8 cellular contexts compared by ENCODE assay signal in genomic region chr11:63531074-63531792, GRCh38. TPM values are rescaled to one million over a fixed set of nuclear protein-coding genes. Genes with fewer than 3 reads are reported as not detected.
DNase-seq lines count a peak whose midpoint lies in the region; ATAC-seq and TF ChIP-seq lines count a peak whose summit lies in the region.
"Not testable (repeated sequence)": the region's sequence is repeated elsewhere in the genome, so short reads cannot be mapped to it uniquely, and the experiment has no call there.

No MANE protein-coding gene starts in this region.

- not testable (repeated sequence) for H3K9me3 Mint-ChIP-seq in activated T-helper 1 cell treated with anti-CD3 and anti-CD28 coated beads, Interleukin-12 subunit alpha, Interleukin-12 subunit beta, Interleukin-2, Interleukin-4 antibody, amounts not matched to agents 30 ng/mL and 10 ng/mL and 1 ng/mL, durations not matched to agents 14 hours and 24 hours and 36 hours

- ATAC-seq in GM21786 (IDR thresholded peaks at IDR 0.05; ENCODE audit: unreplicated experiment) (peak; percentile 85), RWPE2 (ENCODE audit: low read depth) (peak; percentile 78), upper lobe of left lung (ENCODE audit: low FRiP score in 2 of 2) (peak; percentile 71 to 96)

- DNase-seq in GM12865 (ENCODE audit: low read depth) (peak; percentile 87), HK-2 (ENCODE audit: unreplicated experiment) (peak; percentile 54), epithelial cell of esophagus (ENCODE audit: low read depth) (peak; percentile 58), lung microvascular endothelial cell (ENCODE audit: low read depth in 2 of 2) (peak; percentile 78 to 80), upper lobe of left lung (peak in 1 of 2 donors; percentile 80)
- DNase-seq in RWPE2 (ENCODE audit: low spot score) = not testable (repeated sequence)
- DNase-seq in activated T-helper 1 cell treated with anti-CD3 and anti-CD28 coated beads, Interleukin-12 subunit alpha, Interleukin-12 subunit beta, Interleukin-2, Interleukin-4 antibody, amounts not matched to agents 30 ng/mL and 10 ng/mL and 1 ng/mL, durations not matched to agents 14 hours and 24 hours and 36 hours (ENCODE audit: low spot score) = peak; percentile 66

- not testable (repeated sequence) for H3K9me3 ChIP-seq in RWPE2 (ENCODE audit: severe bottlenecking); upper lobe of left lung

- not testable (repeated sequence) for TF ChIP-seq POLR2A in upper lobe of left lung (IDR thresholded peaks at IDR 0.05)

- intact Hi-C loops in activated T-helper 1 cell treated with anti-CD3 and anti-CD28 coated beads, Interleukin-12 subunit alpha, Interleukin-12 subunit beta, Interleukin-2, Interleukin-4 antibody, amounts not matched to agents 30 ng/mL and 10 ng/mL and 1 ng/mL, durations not matched to agents 14 hours and 24 hours and 36 hours (cut with micrococcal nuclease) = loop anchor here (1.0 kb wide), 2 partner anchors 36 to 84 kb away; no protein-coding TSS in a partner anchor

- H3K27ac ChIP-seq in RWPE2 (ENCODE audit: poor library complexity, severe bottlenecking) = not testable (repeated sequence)
- H3K27ac ChIP-seq in upper lobe of left lung = peak overlapping the region; percentile 75 to 83 (median 81)

- H3K4me3 Mint-ChIP-seq in activated T-helper 1 cell treated with anti-CD3 and anti-CD28 coated beads, Interleukin-12 subunit alpha, Interleukin-12 subunit beta, Interleukin-2, Interleukin-4 antibody, amounts not matched to agents 30 ng/mL and 10 ng/mL and 1 ng/mL, durations not matched to agents 14 hours and 24 hours and 36 hours = peak overlapping the region; percentile 54

- H3K4me1 Mint-ChIP-seq in activated T-helper 1 cell treated with anti-CD3 and anti-CD28 coated beads, Interleukin-12 subunit alpha, Interleukin-12 subunit beta, Interleukin-2, Interleukin-4 antibody, amounts not matched to agents 30 ng/mL and 10 ng/mL and 1 ng/mL, durations not matched to agents 14 hours and 24 hours and 36 hours (ENCODE audit: low read depth) = peaks cover 63% of the 10 kb centered on the region

- TF ChIP-seq EP300 in upper lobe of left lung (IDR thresholded peaks at IDR 0.05) = peak in 1 of 4 donors; percentile 19

- peak overlapping the region; percentile 65 for H3K27ac Mint-ChIP-seq in activated T-helper 1 cell treated with anti-CD3 and anti-CD28 coated beads, Interleukin-12 subunit alpha, Interleukin-12 subunit beta, Interleukin-2, Interleukin-4 antibody, amounts not matched to agents 30 ng/mL and 10 ng/mL and 1 ng/mL, durations not matched to agents 14 hours and 24 hours and 36 hours

- not testable (repeated sequence) for H3K27me3 ChIP-seq in RWPE2 (ENCODE audit: insufficient read depth, poor library complexity, severe bottlenecking); upper lobe of left lung

- not testable (repeated sequence) for H3K36me3 ChIP-seq in RWPE2 (ENCODE audit: low read depth); upper lobe of left lung

- not testable (repeated sequence) for H3K36me3 Mint-ChIP-seq in activated T-helper 1 cell treated with anti-CD3 and anti-CD28 coated beads, Interleukin-12 subunit alpha, Interleukin-12 subunit beta, Interleukin-2, Interleukin-4 antibody, amounts not matched to agents 30 ng/mL and 10 ng/mL and 1 ng/mL, durations not matched to agents 14 hours and 24 hours and 36 hours (ENCODE audit: low read depth)

- WGBS in upper lobe of left lung, 2 donors = 42 to 59% methylated on average over 4 to 5 of the region's 6 CpGs

- not testable (repeated sequence) for H3K27me3 Mint-ChIP-seq in activated T-helper 1 cell treated with anti-CD3 and anti-CD28 coated beads, Interleukin-12 subunit alpha, Interleukin-12 subunit beta, Interleukin-2, Interleukin-4 antibody, amounts not matched to agents 30 ng/mL and 10 ng/mL and 1 ng/mL, durations not matched to agents 14 hours and 24 hours and 36 hours (ENCODE audit: insufficient read depth)

- not testable (repeated sequence) for H3K4me1 ChIP-seq in RWPE2 (ENCODE audit: insufficient read depth, poor library complexity, severe bottlenecking)
- peaks cover 22 to 37% (median 29%) of the 10 kb centered on the region in 4 donors for H3K4me1 ChIP-seq in upper lobe of left lung

- not testable (repeated sequence) for H3K4me3 ChIP-seq in GM12865 (ENCODE audit: low read depth, low read length); RWPE2 (ENCODE audit: severe bottlenecking); epithelial cell of esophagus (ENCODE audit: low read length); upper lobe of left lung

- TF ChIP-seq CTCF in GM12865 (IDR thresholded peaks at IDR 0.05; ENCODE audit: insufficient read depth, low read depth, low read length, missing control alignments); RWPE2 (IDR thresholded peaks at IDR 0.05; ENCODE audit: poor library complexity, severe bottlenecking); epithelial cell of esophagus (IDR thresholded peaks at IDR 0.05; ENCODE audit: insufficient read depth, low read depth, low read length, missing control alignments); upper lobe of left lung (IDR thresholded peaks at IDR 0.05): not testable (repeated sequence)

RNA-seq across cellular contexts. Expression of gene PLAAT4, which starts 5.4 kb away (rescaled TPM):
- total RNA-seq in activated T-helper 1 cell treated with anti-CD3 and anti-CD28 coated beads, Interleukin-12 subunit alpha, Interleukin-12 subunit beta, Interleukin-2, Interleukin-4 antibody, amounts not matched to agents 30 ng/mL and 10 ng/mL and 1 ng/mL, durations not matched to agents 14 hours and 24 hours and 36 hours = 11.8 and 12.2 TPM in 2 replicates
- 1.6 and 2.8 TPM in 2 replicates for total RNA-seq in lung microvascular endothelial cell
- total RNA-seq in upper lobe of left lung = 100 to 1,000 TPM in 5 of 6 donors, 10 to 100 TPM in 1; 91.1 to 272 (median 192) TPM

RNA-seq across cellular contexts. Expression of gene LGALS12, which starts 25.3 kb away (rescaled TPM):
- not detected in 2 replicates for total RNA-seq in activated T-helper 1 cell treated with anti-CD3 and anti-CD28 coated beads, Interleukin-12 subunit alpha, Interleukin-12 subunit beta, Interleukin-2, Interleukin-4 antibody, amounts not matched to agents 30 ng/mL and 10 ng/mL and 1 ng/mL, durations not matched to agents 14 hours and 24 hours and 36 hours
- not detected in 2 replicates for total RNA-seq in lung microvascular endothelial cell
- 1 to 10 TPM in 1 of 6 donors, under 1 TPM in 3, not detected in 2; 0.61 to 1.8 (median 0.76) TPM for total RNA-seq in upper lobe of left lung

RNA-seq across cellular contexts. Expression of gene PLAAT2, which starts 31.9 kb away (rescaled TPM):
- not detected in 2 replicates for total RNA-seq in activated T-helper 1 cell treated with anti-CD3 and anti-CD28 coated beads, Interleukin-12 subunit alpha, Interleukin-12 subunit beta, Interleukin-2, Interleukin-4 antibody, amounts not matched to agents 30 ng/mL and 10 ng/mL and 1 ng/mL, durations not matched to agents 14 hours and 24 hours and 36 hours
- total RNA-seq in lung microvascular endothelial cell (not detected in 2 replicates), upper lobe of left lung (10 to 100 TPM in 1 of 6 donors, 1 to 10 TPM in 5; 1.9 to 10.5 (median 5.5) TPM)

RNA-seq across cellular contexts. Expression of gene PLAAT5, which starts 40.3 kb away (rescaled TPM):
- not detected in 2 replicates for total RNA-seq in activated T-helper 1 cell treated with anti-CD3 and anti-CD28 coated beads, Interleukin-12 subunit alpha, Interleukin-12 subunit beta, Interleukin-2, Interleukin-4 antibody, amounts not matched to agents 30 ng/mL and 10 ng/mL and 1 ng/mL, durations not matched to agents 14 hours and 24 hours and 36 hours
- total RNA-seq in lung microvascular endothelial cell (not detected in 2 replicates), upper lobe of left lung (1 to 10 TPM; 1.0 to 7.2 (median 3.1) TPM)
